Comparison of ENCODE assay signal across 1 cellular context in genomic region chr1:211382714-211383480, GRCh38.
TF ChIP-seq lines count a peak whose summit lies in the region.

No MANE protein-coding gene starts in this region.

TF ChIP-seq in HEK293, 187 proteins besides CTCF, POLR2A, EP300 and RAD21 (continued from another document):
- peak; percentile 24 for TF ChIP-seq ZNF449 (tag by site-specific recombination; IDR thresholded peaks at IDR 0.05)
- peak; percentile 63; the same call in 1 of the 2 replicates for TF ChIP-seq ZNF610 (tag by site-specific recombination; IDR thresholded peaks at IDR 0.05; ENCODE audit: borderline replicate concordance)
- TF ChIP-seq ZNF549 (tag by site-specific recombination; IDR thresholded peaks at IDR 0.05): no peak
- TF ChIP-seq SP2 (tag by site-specific recombination; IDR thresholded peaks at IDR 0.05): peak; percentile 75
- TF ChIP-seq SCRT1 (tag by site-specific recombination; IDR thresholded peaks at IDR 0.05; ENCODE audit: borderline replicate concordance): peak; percentile 82
- no peak for TF ChIP-seq ZNF513 (tag by site-specific recombination; IDR thresholded peaks at IDR 0.05)
- peak; percentile 32; the same call in 1 of the 2 replicates for TF ChIP-seq OSR2 (tag by site-specific recombination; IDR thresholded peaks at IDR 0.05)
